ENCODE assay signal across 19 cellular contexts in the genomic region with DNA sequence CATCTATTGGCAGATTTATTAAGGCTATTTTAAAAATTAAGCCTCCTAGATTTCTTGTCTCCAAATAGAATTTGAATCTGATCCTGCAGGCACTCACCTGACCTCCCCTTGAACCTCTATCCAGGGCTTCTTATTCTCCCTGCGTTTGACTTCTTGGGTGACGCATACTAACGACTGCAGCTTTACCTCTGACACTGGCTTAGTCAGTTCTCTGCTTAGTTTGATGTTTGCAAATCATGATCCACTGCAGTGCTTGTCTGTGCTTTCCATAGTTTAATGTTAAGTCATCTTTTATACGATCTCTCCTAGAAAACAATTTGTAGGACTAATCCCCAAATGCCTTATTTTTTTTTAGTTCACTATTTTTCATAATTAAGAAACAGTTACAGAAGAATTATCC.
"Had no signal": no experiment of that assay in that cellular context is flagged by ENCODE, and none has a peak within 500 bp of the region (broad histone marks: within the 10 kb centered on the region; RNA-seq: fewer than 3 reads in every experiment).

No MANE protein-coding gene starts in this region.

- H3K36me3 Mint-ChIP-seq: activated naive CD4-positive, alpha-beta T cell treated with anti-CD3 and anti-CD28 coated beads, Interleukin-2, amount 50 U/mL, for 72 hours; mesothelial cell of epicardium had no signal

- H3K4me2 ChIP-seq: hepatocyte had no signal

- DNase-seq: activated CD4-positive, alpha-beta T cell treated with anti-CD3 and anti-CD28 coated beads, Interleukin-2, amount 10 ng/mL, durations not matched to agents 7 days and 5 days; activated CD8-positive, alpha-beta T cell treated with anti-CD3 and anti-CD28 coated beads, Interleukin-2, amount 10 ng/mL, durations not matched to agents 7 days and 5 days; activated effector memory CD4-positive, alpha-beta T cell treated with anti-CD3 and anti-CD28 coated beads, Interleukin-2, amount 50 U/mL, for 16 hours; activated T-cell treated with anti-CD3 and anti-CD28 coated beads, Interleukin-2, amount 50 U/mL, for 4 hours; adrenal gland; dermis blood vessel endothelial cell; effector memory CD4-positive, alpha-beta T cell; foreskin fibroblast; left colon; lower lobe of right lung; nephron progenitor cell; nucleus accumbens; stimulated activated naive CD4-positive, alpha-beta T cell; upper lobe of right lung had no signal

- H3K27me3 ChIP-seq: adrenal gland, cardiac muscle cell, hepatocyte, upper lobe of right lung had no signal

- H3K27ac ChIP-seq: adrenal gland, cardiac muscle cell, hepatocyte, lower lobe of right lung, upper lobe of right lung had no signal

- H3K27ac Mint-ChIP-seq: activated CD4-positive, alpha-beta T cell treated with anti-CD3 and anti-CD28 coated beads, Interleukin-2, amount 10 ng/mL, durations not matched to agents 7 days and 5 days; activated CD8-positive, alpha-beta T cell treated with anti-CD3 and anti-CD28 coated beads, Interleukin-2, amount 10 ng/mL, durations not matched to agents 7 days and 5 days; activated naive CD4-positive, alpha-beta T cell treated with anti-CD3 and anti-CD28 coated beads, Interleukin-2, amount 50 U/mL, for 72 hours; mesothelial cell of epicardium; nephron progenitor cell had no signal

- H3K4me1 ChIP-seq: adrenal gland, lower lobe of right lung, upper lobe of right lung had no signal

- H3K9me3 ChIP-seq: adrenal gland, lower lobe of right lung, upper lobe of right lung had no signal

- H3K79me2 ChIP-seq: hepatocyte had no signal

- H3K4me3 ChIP-seq: adrenal gland, cardiac muscle cell, hepatocyte, lower lobe of right lung, upper lobe of right lung had no signal

- H3K4me3 Mint-ChIP-seq: activated CD4-positive, alpha-beta T cell treated with anti-CD3 and anti-CD28 coated beads, Interleukin-2, amount 10 ng/mL, durations not matched to agents 7 days and 5 days; activated CD8-positive, alpha-beta T cell treated with anti-CD3 and anti-CD28 coated beads, Interleukin-2, amount 10 ng/mL, durations not matched to agents 7 days and 5 days; activated T-cell treated with anti-CD3 and anti-CD28 coated beads, Interleukin-2, amount 50 U/mL, for 4 hours; mesothelial cell of epicardium; nephron progenitor cell had no signal

- H3K27me3 Mint-ChIP-seq: activated CD4-positive, alpha-beta T cell treated with anti-CD3 and anti-CD28 coated beads, Interleukin-2, amount 10 ng/mL, durations not matched to agents 7 days and 5 days had no signal

- H3K4me1 Mint-ChIP-seq: activated CD4-positive, alpha-beta T cell treated with anti-CD3 and anti-CD28 coated beads, Interleukin-2, amount 10 ng/mL, durations not matched to agents 7 days and 5 days had no signal

- H2AFZ ChIP-seq: hepatocyte had no signal

- H3K36me3 ChIP-seq: adrenal gland, cardiac muscle cell, lower lobe of right lung, upper lobe of right lung had no signal

- ATAC-seq: activated CD4-positive, CD25-positive, alpha-beta regulatory T cell treated with anti-CD3 and anti-CD28 coated beads, Interleukin-2, amount 50 U/mL, for 24 hours; activated CD8-positive, alpha-beta T cell treated with anti-CD3 and anti-CD28 coated beads, Interleukin-2, amount 10 ng/mL, durations not matched to agents 7 days and 5 days; activated naive CD4-positive, alpha-beta T cell treated with anti-CD3 and anti-CD28 coated beads, Interleukin-2, amount 50 U/mL, for 72 hours; activated T-cell treated with anti-CD3 and anti-CD28 coated beads, Interleukin-2, amount 50 U/mL, for 4 hours; left colon; lower lobe of right lung; upper lobe of right lung had no signal

- H3K9me3 Mint-ChIP-seq: activated CD4-positive, alpha-beta T cell treated with anti-CD3 and anti-CD28 coated beads, Interleukin-2, amount 10 ng/mL, durations not matched to agents 7 days and 5 days; mesothelial cell of epicardium; nephron progenitor cell had no signal
